Comparison of ENCODE assay signal across 1 cellular context in genomic region chr10:112280205-112280921, GRCh38.
TF ChIP-seq lines count a peak whose summit lies in the region.

No MANE protein-coding gene starts in this region.

TF ChIP-seq in HepG2, 621 proteins besides CTCF, POLR2A, EP300 and RAD21 (continued from another document and continues in another):
- TF ChIP-seq KIAA2018 (CRISPR knock-in tag; IDR thresholded peaks at IDR 0.05; ENCODE audit: borderline replicate concordance) (no peak), ZNF24 (IDR thresholded peaks at IDR 0.05) (no peak), ZFP62 (CRISPR knock-in tag; IDR thresholded peaks at IDR 0.05) (no peak), ZHX1 (CRISPR knock-in tag; IDR thresholded peaks at IDR 0.05; ENCODE audit: low read depth) (no peak), ZNF780A (CRISPR knock-in tag; IDR thresholded peaks at IDR 0.05) (no peak), MIER2 (CRISPR knock-in tag; IDR thresholded peaks at IDR 0.05) (no peak), ATF5 (CRISPR knock-in tag; IDR thresholded peaks at IDR 0.05; ENCODE audit: low read depth) (no peak), PRMT3 (CRISPR knock-in tag; IDR thresholded peaks at IDR 0.05; ENCODE audit: borderline replicate concordance, low read depth) (no peak), FOXJ3 (CRISPR knock-in tag; IDR thresholded peaks at IDR 0.05; ENCODE audit: borderline replicate concordance) (0 out of 2 replicates have a peak, but pooled peaks have one; percentile 1), NFIB (CRISPR knock-in tag; IDR thresholded peaks at IDR 0.05; ENCODE audit: borderline replicate concordance) (no peak), FIP1L1 (IDR thresholded peaks at IDR 0.05; ENCODE audit: borderline replicate concordance, insufficient read depth, low read depth, low read length) (no peak), KDM6A (CRISPR knock-in tag; IDR thresholded peaks at IDR 0.05; ENCODE audit: low read depth) (peak; percentile 43; the same call in 1 of the 2 replicates), ZNF713 (CRISPR knock-in tag; IDR thresholded peaks at IDR 0.05) (no peak), BRF2 (CRISPR knock-in tag; IDR thresholded peaks at IDR 0.05) (no peak), AKNA (CRISPR knock-in tag; IDR thresholded peaks at IDR 0.05; ENCODE audit: borderline replicate concordance) (no peak), SMARCE1 (IDR thresholded peaks at IDR 0.05; ENCODE audit: borderline replicate concordance) (no peak), MLLT10 (CRISPR knock-in tag; IDR thresholded peaks at IDR 0.05) (no peak), MTERF4 (CRISPR knock-in tag; IDR thresholded peaks at IDR 0.05) (no peak), SNAI1 (CRISPR knock-in tag; IDR thresholded peaks at IDR 0.05; ENCODE audit: borderline replicate concordance) (peak; percentile 30; the same call in 1 of the 2 replicates), ZFP1 (CRISPR knock-in tag; IDR thresholded peaks at IDR 0.05) (no peak), IRF2 (CRISPR knock-in tag; IDR thresholded peaks at IDR 0.05) (peak; percentile 29; the same call in 1 of the 2 replicates), ZNF83 (CRISPR knock-in tag; IDR thresholded peaks at IDR 0.05; ENCODE audit: borderline replicate concordance) (no peak), FOXO1 (CRISPR knock-in tag; IDR thresholded peaks at IDR 0.05) (no peak), ZBTB1 (CRISPR knock-in tag; IDR thresholded peaks at IDR 0.05; ENCODE audit: borderline replicate concordance) (no peak), ZNF432 (CRISPR knock-in tag; IDR thresholded peaks at IDR 0.05; ENCODE audit: borderline replicate concordance) (no peak), SOX6 (IDR thresholded peaks at IDR 0.05) (no peak), SOX6 (CRISPR knock-in tag; IDR thresholded peaks at IDR 0.05) (peak; percentile 75), ATF1 (CRISPR knock-in tag; IDR thresholded peaks at IDR 0.05) (no peak), HDAC6 (IDR thresholded peaks at IDR 0.05; ENCODE audit: low read depth, low read length) (no peak), ZNF20 (CRISPR knock-in tag; IDR thresholded peaks at IDR 0.05) (no peak), ZNF235 (CRISPR knock-in tag; IDR thresholded peaks at IDR 0.05; ENCODE audit: borderline replicate concordance) (no peak), HNRNPK (IDR thresholded peaks at IDR 0.05; ENCODE audit: low read depth, low read length, poor library complexity, severe bottlenecking) (no peak), ZBTB49 (CRISPR knock-in tag; IDR thresholded peaks at IDR 0.05; ENCODE audit: borderline replicate concordance) (no peak), PRDM4 (CRISPR knock-in tag; IDR thresholded peaks at IDR 0.05; ENCODE audit: borderline replicate concordance) (no peak), MED1 (CRISPR knock-in tag; IDR thresholded peaks at IDR 0.05) (peak; percentile 47)
